In genomic region chr2:156526950-156527636, GRCh38 we compare ENCODE assay signal across 14 cellular contexts.
DNase-seq lines count a peak whose midpoint lies in the region; ATAC-seq lines count a peak whose summit lies in the region.
"Had no signal": no experiment of that assay in that cellular context is flagged by ENCODE, and none has a peak within 500 bp of the region (broad histone marks: within the 10 kb centered on the region; RNA-seq: fewer than 3 reads in every experiment).

No MANE protein-coding gene starts in this region.

- H3K4me1 ChIP-seq in HAP-1: no peaks in the 10 kb centered on the region

- in situ Hi-C loops in HAP-1 (cut with MboI; ENCODE audit: low sequenced_read_pairs): no loop called here

- ATAC-seq in GM18511 (IDR thresholded peaks at IDR 0.05; ENCODE audit: unreplicated experiment) (peak; percentile 96), GM19468 (IDR thresholded peaks at IDR 0.05; ENCODE audit: extremely low read depth, unreplicated experiment) (peak; percentile 95), HG02973 (IDR thresholded peaks at IDR 0.05; ENCODE audit: unreplicated experiment) (peak; percentile 94)
- ATAC-seq in activated T-helper 17 cell treated with anti-CD3 and anti-CD28 coated beads, Interleukin-2, amount 50 U/mL, for 72 hours (replicated peaks): peak; percentile 85
- ATAC-seq: SK-N-SH treated with all-trans-retinoic acid at 6 μM for 48 hours had no signal

- no peaks in the 10 kb centered on the region for H3K27me3 ChIP-seq in HAP-1 (ENCODE audit: low read depth)

- no peaks in the 10 kb centered on the region for H3K9me3 Mint-ChIP-seq in activated T-helper 17 cell treated with anti-CD3 and anti-CD28 coated beads, Interleukin-2, amount 50 U/mL, for 72 hours
- H3K9me3 Mint-ChIP-seq: immature natural killer cell, type B pancreatic cell had no signal

- no peaks in the 10 kb centered on the region for H3K27me3 Mint-ChIP-seq in activated T-helper 17 cell treated with anti-CD3 and anti-CD28 coated beads, Interleukin-2, amount 50 U/mL, for 72 hours
- H3K27me3 Mint-ChIP-seq: type B pancreatic cell had no signal

- peaks cover 4% of the 10 kb centered on the region for H3K4me1 Mint-ChIP-seq in activated T-helper 17 cell treated with anti-CD3 and anti-CD28 coated beads, Interleukin-2, amount 50 U/mL, for 72 hours

- H3K9me3 ChIP-seq in HAP-1: no peaks in the 10 kb centered on the region

- no peaks in the 10 kb centered on the region for H3K36me3 ChIP-seq in HAP-1 (replicated peaks)

- H3K27ac Mint-ChIP-seq in activated T-helper 17 cell treated with anti-CD3 and anti-CD28 coated beads, Interleukin-2, amount 50 U/mL, for 72 hours: peak overlapping the region; percentile 73
- H3K27ac Mint-ChIP-seq: type B pancreatic cell had no signal

- no peak overlapping the region for H3K4me3 ChIP-seq in HAP-1

- DNase-seq in HAP-1 (ENCODE audit: low spot score in 2 of 2) (no peak), AG08395 (ENCODE audit: low spot score) (no peak), HuH-7.5 (ENCODE audit: low spot score) (no peak), NCI-H1417 (lab: John Stamatoyannopoulos, UW) (no peak)
- DNase-seq: COR-L47; immature natural killer cell; NCI-H510A; stimulated activated CD4-positive, alpha-beta T cell treated with anti-CD3 and anti-CD28 coated beads, Interleukin-4, amount 100 ng/mL, for 24 hours had no signal

- no peaks in the 10 kb centered on the region for H3K36me3 Mint-ChIP-seq in activated T-helper 17 cell treated with anti-CD3 and anti-CD28 coated beads, Interleukin-2, amount 50 U/mL, for 72 hours (ENCODE audit: low read depth)
- H3K36me3 Mint-ChIP-seq: type B pancreatic cell had no signal

- H3K4me3 Mint-ChIP-seq in activated T-helper 17 cell treated with anti-CD3 and anti-CD28 coated beads, Interleukin-2, amount 50 U/mL, for 72 hours: no peak overlapping the region
- H3K4me3 Mint-ChIP-seq: immature natural killer cell, type B pancreatic cell had no signal
